21 cellular contexts compared by ENCODE assay signal in genomic region chr14:45211295-45211694, GRCh38.
"Had no signal": no experiment of that assay in that cellular context is flagged by ENCODE, and none has a peak within 500 bp of the region (broad histone marks: within the 10 kb centered on the region; RNA-seq: fewer than 3 reads in every experiment).

No MANE protein-coding gene starts in this region.

- ATAC-seq: activated CD8-positive, alpha-beta T cell treated with anti-CD3 and anti-CD28 coated beads, Interleukin-2, amount 10 ng/mL, durations not matched to agents 7 days and 5 days; activated T-helper 17 cell treated with anti-CD3 and anti-CD28 coated beads, Interleukin-2, amount 50 U/mL, for 72 hours; sciatic nerve; stimulated activated effector memory CD8-positive, alpha-beta T cell treated with anti-CD3 and anti-CD28 coated beads, Interleukin-12 subunit alpha, Interleukin-12 subunit beta, amount 100 ng/mL, for 72 hours had no signal

- DNase-seq: activated CD4-positive, alpha-beta T cell treated with anti-CD3 and anti-CD28 coated beads for 1 hour; activated CD4-positive, alpha-beta T cell treated with anti-CD3 and anti-CD28 coated beads, Interleukin-2, amount 50 U/mL, for 1 hour; activated CD8-positive, alpha-beta T cell treated with anti-CD3 and anti-CD28 coated beads, Interleukin-2, amount 10 ng/mL, durations not matched to agents 7 days and 5 days; adrenal gland; cortex of kidney; heart left ventricle; islet precursor cell; small intestine; stimulated activated CD4-positive, alpha-beta T cell treated with anti-CD3 and anti-CD28 coated beads, Interleukin-2, amount 100 ng/mL, for 24 hours; stomach; WERI-Rb-1 had no signal

- H3K27ac ChIP-seq: adrenal gland, ascending aorta, epithelial cell of prostate, heart left ventricle, stomach, suprapubic skin, tibial nerve, WERI-Rb-1 had no signal

- H3K4me3 Mint-ChIP-seq: activated CD8-positive, alpha-beta T cell treated with anti-CD3 and anti-CD28 coated beads, Interleukin-2, amount 10 ng/mL, durations not matched to agents 7 days and 5 days; activated naive CD8-positive, alpha-beta T cell; activated T-helper 17 cell treated with anti-CD3 and anti-CD28 coated beads, Interleukin-2, amount 50 U/mL, for 72 hours; nephron; stimulated activated effector memory CD8-positive, alpha-beta T cell treated with anti-CD3 and anti-CD28 coated beads, Interleukin-12 subunit alpha, Interleukin-12 subunit beta, amount 100 ng/mL, for 72 hours had no signal

- H3K4me1 Mint-ChIP-seq: stimulated activated effector memory CD8-positive, alpha-beta T cell treated with anti-CD3 and anti-CD28 coated beads, Interleukin-12 subunit alpha, Interleukin-12 subunit beta, amount 100 ng/mL, for 72 hours had no signal

- H3K27me3 ChIP-seq: adrenal gland, ascending aorta, heart left ventricle, stomach, suprapubic skin, tibial nerve had no signal

- H3K27ac Mint-ChIP-seq: activated CD8-positive, alpha-beta T cell treated with anti-CD3 and anti-CD28 coated beads, Interleukin-2, amount 10 ng/mL, durations not matched to agents 7 days and 5 days; activated naive CD8-positive, alpha-beta T cell; activated T-helper 17 cell treated with anti-CD3 and anti-CD28 coated beads, Interleukin-2, amount 50 U/mL, for 72 hours had no signal

- H3K27me3 Mint-ChIP-seq: activated naive CD8-positive, alpha-beta T cell; activated T-helper 17 cell treated with anti-CD3 and anti-CD28 coated beads, Interleukin-2, amount 50 U/mL, for 72 hours had no signal

- H3K4me1 ChIP-seq: adrenal gland, ascending aorta, stomach, suprapubic skin, tibial nerve had no signal

- H3K4me3 ChIP-seq: adrenal gland, ascending aorta, heart left ventricle, lung, stomach, suprapubic skin, tibial nerve had no signal

- H3K36me3 ChIP-seq: adrenal gland had no signal

- H3K9me3 Mint-ChIP-seq: activated T-helper 17 cell treated with anti-CD3 and anti-CD28 coated beads, Interleukin-2, amount 50 U/mL, for 72 hours; nephron; stimulated activated effector memory CD8-positive, alpha-beta T cell treated with anti-CD3 and anti-CD28 coated beads, Interleukin-12 subunit alpha, Interleukin-12 subunit beta, amount 100 ng/mL, for 72 hours had no signal
